20 cellular contexts compared by ENCODE assay signal in genomic region chr10:122056431-122057094, GRCh38.
DNase-seq lines count a peak whose midpoint lies in the region; ATAC-seq, FAIRE-seq and TF ChIP-seq lines count a peak whose summit lies in the region.
"Had no signal": no experiment of that assay in that cellular context is flagged by ENCODE, and none has a peak within 500 bp of the region (broad histone marks: within the 10 kb centered on the region; RNA-seq: fewer than 3 reads in every experiment).

No MANE protein-coding gene starts in this region.

- H4K20me1 ChIP-seq in OCI-LY7 (ENCODE audit: insufficient read depth, low read length) = no peaks in the 10 kb centered on the region
- H4K20me1 ChIP-seq: BLaER1 had no signal

- H3K36me3 ChIP-seq in RWPE2 (ENCODE audit: low read depth) = no peaks in the 10 kb centered on the region
- no peaks in the 10 kb centered on the region for H3K36me3 ChIP-seq in small intestine (ENCODE audit: control insufficient read depth in 2 of 2, insufficient read depth in 2 of 2, low read length in 2 of 2)
- no peaks in the 10 kb centered on the region for H3K36me3 ChIP-seq in A673 (ENCODE audit: insufficient read depth, low read length, poor library complexity, severe bottlenecking)
- H3K36me3 ChIP-seq in OCI-LY7 (ENCODE audit: insufficient read depth, low read length) = no peaks in the 10 kb centered on the region
- H3K36me3 ChIP-seq: BLaER1 had no signal

- DNase-seq in ELR (ENCODE audit: low read depth) (peak; percentile 25), RWPE2 (ENCODE audit: low spot score) (no peak), islet precursor cell (peak; percentile 64), small intestine (peak; percentile 63), A673 (ENCODE audit: low spot score) (no peak), CD14-positive monocyte (ENCODE audit: low spot score) (no peak), OCI-LY7 (ENCODE audit: low spot score) (no peak)
- DNase-seq: activated CD8-positive, alpha-beta T cell treated with anti-CD3 and anti-CD28 coated beads for 36 hours; activated gamma-delta T cell; EL; mesendoderm; NCI-H1048; NCI-H2171 treated with DMSO at 0.1 percent for 48 hours; occipital lobe; SK-N-SH had no signal

- no peaks in the 10 kb centered on the region for H3K9me2 ChIP-seq in OCI-LY7 (ENCODE audit: insufficient read depth, low read length)
- H3K9me2 ChIP-seq: SK-N-SH had no signal

- H3K4me2 ChIP-seq in OCI-LY7 (ENCODE audit: low read length) = no peak overlapping the region
- H3K4me2 ChIP-seq: BLaER1, SK-N-SH had no signal

- peak overlapping the region; percentile 23 for H3K27ac ChIP-seq in RWPE2 (ENCODE audit: poor library complexity, severe bottlenecking)
- peak overlapping the region in 1 of 2 donors; percentile 27 for H3K27ac ChIP-seq in small intestine (ENCODE audit: low read depth in 1 of 2, low read length in 1 of 2)
- H3K27ac ChIP-seq in A673 (ENCODE audit: low read depth, low read length, poor library complexity, severe bottlenecking) = no peak overlapping the region
- no peak overlapping the region for H3K27ac ChIP-seq in OCI-LY7 (ENCODE audit: low read depth, low read length, poor library complexity, severe bottlenecking)
- H3K27ac ChIP-seq: BLaER1 had no signal

- no peak overlapping the region for H3K4me3 Mint-ChIP-seq in activated T-helper 17 cell treated with anti-CD3 and anti-CD28 coated beads, Interleukin-2, amount 50 U/mL, for 72 hours
- no peak overlapping the region for H3K4me3 Mint-ChIP-seq in CD14-positive monocyte
- H3K4me3 Mint-ChIP-seq: activated CD8-positive, alpha-beta T cell treated with anti-CD3 and anti-CD28 coated beads for 36 hours; dendritic cell treated with granulocyte-macrophage colony-stimulating factor and Interleukin-4, amounts not matched to agents 40 ng/mL and 50 ng/mL, for 4 days had no signal

- no peaks in the 10 kb centered on the region for H3K36me3 Mint-ChIP-seq in activated T-helper 17 cell treated with anti-CD3 and anti-CD28 coated beads, Interleukin-2, amount 50 U/mL, for 72 hours (ENCODE audit: low read depth)
- no peaks in the 10 kb centered on the region for H3K36me3 Mint-ChIP-seq in CD14-positive monocyte

- peaks cover 4% of the 10 kb centered on the region for H3K27me3 Mint-ChIP-seq in activated T-helper 17 cell treated with anti-CD3 and anti-CD28 coated beads, Interleukin-2, amount 50 U/mL, for 72 hours
- peaks cover 0 to 5% (median 4%) of the 10 kb centered on the region in 3 donors for H3K27me3 Mint-ChIP-seq in CD14-positive monocyte (ENCODE audit: low read depth in 3 of 3)
- H3K27me3 Mint-ChIP-seq: dendritic cell treated with granulocyte-macrophage colony-stimulating factor and Interleukin-4, amounts not matched to agents 40 ng/mL and 50 ng/mL, for 4 days had no signal

- H3K27me3 ChIP-seq in RWPE2 (ENCODE audit: insufficient read depth, poor library complexity, severe bottlenecking) (no peaks in the 10 kb centered on the region), small intestine (ENCODE audit: control insufficient read depth in 2 of 2, insufficient read depth in 2 of 2, low read length in 2 of 2) (no peaks in the 10 kb centered on the region), A673 (replicated peaks; ENCODE audit: insufficient read depth, low read depth, low read length, poor library complexity) (no peaks in the 10 kb centered on the region)
- H3K27me3 ChIP-seq: BLaER1 had no signal

- no peak overlapping the region for H2AFZ ChIP-seq in OCI-LY7 (ENCODE audit: low read length)

- H3K4me1 Mint-ChIP-seq in activated T-helper 17 cell treated with anti-CD3 and anti-CD28 coated beads, Interleukin-2, amount 50 U/mL, for 72 hours = no peaks in the 10 kb centered on the region
- H3K4me1 Mint-ChIP-seq in CD14-positive monocyte = no peaks in the 10 kb centered on the region

- FAIRE-seq in small intestine (lab: Jason Lieb, UNC) = no peak
- FAIRE-seq: astrocyte, GM12878 had no signal

- peaks cover 11% of the 10 kb centered on the region for H3K4me1 ChIP-seq in RWPE2 (ENCODE audit: insufficient read depth, poor library complexity, severe bottlenecking)
- H3K4me1 ChIP-seq in small intestine (ENCODE audit: control insufficient read depth in 2 of 2, insufficient read depth in 1 of 2, low read depth in 1 of 2, low read length in 1 of 2) = no peaks in the 10 kb centered on the region
- H3K4me1 ChIP-seq in A673 (ENCODE audit: insufficient read depth, low read length, poor library complexity, severe bottlenecking) = no peaks in the 10 kb centered on the region
- no peaks in the 10 kb centered on the region for H3K4me1 ChIP-seq in OCI-LY7 (ENCODE audit: insufficient read depth, low read length, poor library complexity, severe bottlenecking)
- H3K4me1 ChIP-seq: BLaER1 had no signal

- CTCF ChIA-PET in A673 (lab: Charles Lee) = no interaction called here
- CTCF ChIA-PET in OCI-LY7 (lab: Charles Lee; ENCODE audit: unreplicated experiment) = no interaction called here

- H3K9me3 Mint-ChIP-seq in activated T-helper 17 cell treated with anti-CD3 and anti-CD28 coated beads, Interleukin-2, amount 50 U/mL, for 72 hours = no peaks in the 10 kb centered on the region
- peaks cover 0 to 21% (median 10%) of the 10 kb centered on the region in 7 donors for H3K9me3 Mint-ChIP-seq in CD14-positive monocyte
- H3K9me3 Mint-ChIP-seq: dendritic cell treated with granulocyte-macrophage colony-stimulating factor and Interleukin-4, amounts not matched to agents 40 ng/mL and 50 ng/mL, for 4 days had no signal

- H3K9me3 ChIP-seq in RWPE2 (ENCODE audit: severe bottlenecking) (no peaks in the 10 kb centered on the region), small intestine (ENCODE audit: control insufficient read depth, low read depth) (no peaks in the 10 kb centered on the region), A673 (ENCODE audit: low read depth, low read length, poor library complexity, severe bottlenecking) (no peaks in the 10 kb centered on the region), OCI-LY7 (ENCODE audit: low read length) (no peaks in the 10 kb centered on the region)
- H3K9me3 ChIP-seq: SK-N-SH had no signal

- no peaks in the 10 kb centered on the region for H3K79me2 ChIP-seq in OCI-LY7 (ENCODE audit: insufficient read depth, low read depth, low read length)

- TF ChIP-seq CTCF in RWPE2 (IDR thresholded peaks at IDR 0.05; ENCODE audit: poor library complexity, severe bottlenecking) = no peak
- TF ChIP-seq CTCF in A673 (conservative IDR thresholded peaks at IDR 0.05; ENCODE audit: low read depth, low read length) = no peak
- no peak for TF ChIP-seq CTCF in CD14-positive monocyte (IDR thresholded peaks at IDR 0.05)
- TF ChIP-seq CTCF in OCI-LY7 (conservative IDR thresholded peaks at IDR 0.05; ENCODE audit: low read length) = no peak

- POLR2A ChIA-PET in A673 (lab: Charles Lee; ENCODE audit: low non-redundant PET) (no interaction called here), OCI-LY7 (lab: Charles Lee) (no interaction called here)

- no TSS peak for BruUV-seq in A673 (replicated peaks; lab: Mats Ljungman, UMichigan)
- BruUV-seq in OCI-LY7 (replicated peaks; lab: Mats Ljungman, UMichigan) = no TSS peak

- no peak overlapping the region for H3K27ac Mint-ChIP-seq in activated T-helper 17 cell treated with anti-CD3 and anti-CD28 coated beads, Interleukin-2, amount 50 U/mL, for 72 hours
- no peak overlapping the region for H3K27ac Mint-ChIP-seq in CD14-positive monocyte
- H3K27ac Mint-ChIP-seq: activated CD8-positive, alpha-beta T cell treated with anti-CD3 and anti-CD28 coated beads for 36 hours; dendritic cell treated with granulocyte-macrophage colony-stimulating factor and Interleukin-4, amounts not matched to agents 40 ng/mL and 50 ng/mL, for 4 days had no signal

- H3K4me3 ChIP-seq in RWPE2 (ENCODE audit: severe bottlenecking) (no peak overlapping the region), small intestine (ENCODE audit: low read depth in 1 of 2, low read length in 2 of 2) (no peak overlapping the region), A673 (ENCODE audit: low read depth, low read length, poor library complexity, severe bottlenecking) (no peak overlapping the region), OCI-LY7 (ENCODE audit: low read depth, low read length, poor library complexity, severe bottlenecking) (no peak overlapping the region)
- H3K4me3 ChIP-seq: BLaER1, GM12878 had no signal

- intact Hi-C loops in A673 (cut with micrococcal nuclease; ENCODE audit: unreplicated experiment) (no loop called here), CD14-positive monocyte (cut with micrococcal nuclease) (no loop called here), OCI-LY7 (cut with micrococcal nuclease; ENCODE audit: unreplicated experiment) (no loop called here)

- 76 to 88% (median 86%) methylated on average over 8 of the region's 8 CpGs for WGBS in small intestine, 3 donors

- peak; percentile 74 for ATAC-seq in RWPE2 (ENCODE audit: low read depth)
- ATAC-seq in activated T-helper 17 cell treated with anti-CD3 and anti-CD28 coated beads, Interleukin-2, amount 50 U/mL, for 72 hours (replicated peaks) = no peak
- ATAC-seq: activated CD8-positive, alpha-beta T cell treated with anti-CD3 and anti-CD28 coated beads for 36 hours; GM12878 had no signal

Comparison
In these comparisons a context has a peak if more than half of its experiments do, and no peak if none do; other contexts are left out.
1. DNase-seq: peak in ELR (single experiment), islet precursor cell (single experiment) and small intestine (single experiment); none in RWPE2 (single experiment), A673 (single experiment), CD14-positive monocyte (single experiment) and OCI-LY7 (single experiment).